1 cellular context compared by ENCODE assay signal in genomic region chr6:27893059-27893835, GRCh38.
A peak's percentile ranks its signal among the peaks of the same experiment; 100 is the strongest.
TF ChIP-seq lines count a peak whose summit lies in the region.

No MANE protein-coding gene starts in this region.

TF ChIP-seq in H1, 55 proteins besides CTCF, POLR2A, EP300 and RAD21:
- TF ChIP-seq RNF2 (IDR thresholded peaks at IDR 0.05; ENCODE audit: borderline replicate concordance, low read depth, low read length, missing control alignments, poor library complexity, severe bottlenecking) (no peak), KDM1A (IDR thresholded peaks at IDR 0.05; ENCODE audit: borderline replicate concordance, low read length) (no peak), MAFK (IDR thresholded peaks at IDR 0.05; ENCODE audit: low read depth, low read length) (no peak), SAP30 (IDR thresholded peaks at IDR 0.05; ENCODE audit: insufficient read depth, insufficient replicate concordance, low read length) (no peak), SRF (IDR thresholded peaks at IDR 0.05; ENCODE audit: low read depth, low read length) (no peak), HDAC6 (IDR thresholded peaks at IDR 0.05; ENCODE audit: low read depth, low read length) (no peak), RXRA (IDR thresholded peaks at IDR 0.05; ENCODE audit: insufficient read depth, low read depth, low read length) (no peak), USF2 (IDR thresholded peaks at IDR 0.05; ENCODE audit: low read length) (no peak), HDAC2 (IDR thresholded peaks at IDR 0.05; ENCODE audit: borderline replicate concordance in 1 of 2, low read depth in 2 of 2, low read length in 2 of 2) (no peak), TAF7 (optimal IDR thresholded peaks at IDR 0.05; ENCODE audit: borderline replicate concordance, low read depth, low read length) (peak; percentile 68), CTBP2 (IDR thresholded peaks at IDR 0.05; ENCODE audit: borderline replicate concordance, insufficient read depth, insufficient read length, low read length) (no peak), CBX8 (IDR thresholded peaks at IDR 0.05; ENCODE audit: borderline replicate concordance, low read depth, low read length) (no peak), RFX5 (IDR thresholded peaks at IDR 0.05; ENCODE audit: borderline replicate concordance, low read depth, low read length) (no peak), BCL11A (IDR thresholded peaks at IDR 0.05; ENCODE audit: low read depth in 2 of 2, low read length in 2 of 2) (no peak), SIN3A (conservative IDR thresholded peaks at IDR 0.05 in 1 of 2, IDR thresholded peaks at IDR 0.05 in 1 of 2; ENCODE audit: low read depth in 1 of 2, low read length in 2 of 2) (peak; percentile 37 to 57; a peak in 3 of 4 replicates), NRF1 (IDR thresholded peaks at IDR 0.05; ENCODE audit: low read depth, low read length) (no peak), PHF8 (conservative IDR thresholded peaks at IDR 0.05; ENCODE audit: low read depth, low read length) (peak; percentile 81; the same call in 1 of the 2 replicates), SP1 (IDR thresholded peaks at IDR 0.05; ENCODE audit: low read depth, low read length) (peak; percentile 98), POLR2AphosphoS5 (IDR thresholded peaks at IDR 0.05; ENCODE audit: low read depth, low read length) (peak; percentile 99), ATF3 (IDR thresholded peaks at IDR 0.05; ENCODE audit: insufficient read depth, low read depth, low read length) (no peak), POU5F1 (IDR thresholded peaks at IDR 0.05; ENCODE audit: low read depth, low read length) (no peak), E2F6 (IDR thresholded peaks at IDR 0.05) (no peak; the same call in 1 of the 2 replicates), GABPA (IDR thresholded peaks at IDR 0.05; ENCODE audit: borderline replicate concordance, insufficient read depth, low read length) (no peak), FOSL1 (IDR thresholded peaks at IDR 0.05; ENCODE audit: insufficient read depth, low read depth, low read length) (no peak), YY1 (IDR thresholded peaks at IDR 0.05; ENCODE audit: low read depth, low read length) (no peak), TAF1 (IDR thresholded peaks at IDR 0.05; ENCODE audit: low read depth, low read length) (peak; percentile 99), EGR1 (IDR thresholded peaks at IDR 0.05; ENCODE audit: borderline replicate concordance, low read depth, low read length) (peak; percentile 60; the same call in 1 of the 2 replicates), SIX5 (IDR thresholded peaks at IDR 0.05; ENCODE audit: low read depth, low read length) (no peak), SIRT6 (IDR thresholded peaks at IDR 0.05; ENCODE audit: low read length) (peak; percentile 66), TCF12 (IDR thresholded peaks at IDR 0.05; ENCODE audit: low read depth, low read length) (0 out of 2 replicates have a peak, but pooled peaks have one; percentile 4), ASH2L (IDR thresholded peaks at IDR 0.05; ENCODE audit: low read length) (peak; percentile 33), TBP (IDR thresholded peaks at IDR 0.05; ENCODE audit: low read depth, low read length) (peak; percentile 98), JUN (IDR thresholded peaks at IDR 0.05; ENCODE audit: low read depth, low read length) (no peak), JUND (IDR thresholded peaks at IDR 0.05; ENCODE audit: low read length) (no peak), CHD2 (IDR thresholded peaks at IDR 0.05; ENCODE audit: low read length) (peak; percentile 61), NANOG (IDR thresholded peaks at IDR 0.05; ENCODE audit: insufficient read depth, low read depth, low read length, poor library complexity, severe bottlenecking) (no peak), TEAD4 (IDR thresholded peaks at IDR 0.05; ENCODE audit: low read depth, low read length) (no peak; the same call in 1 of the 2 replicates), SUZ12 (IDR thresholded peaks at IDR 0.05; ENCODE audit: low read length) (no peak), ZNF274 (IDR thresholded peaks at IDR 0.05; ENCODE audit: borderline replicate concordance, extremely low read depth, low read length) (no peak), KDM5A (IDR thresholded peaks at IDR 0.05; ENCODE audit: low read length) (no peak), BACH1 (IDR thresholded peaks at IDR 0.05; ENCODE audit: low read length) (no peak), RBBP5 (IDR thresholded peaks at IDR 0.05; ENCODE audit: borderline replicate concordance, low read depth, low read length) (no peak), CBX5 (IDR thresholded peaks at IDR 0.05; ENCODE audit: low read depth, low read length) (no peak), SP2 (IDR thresholded peaks at IDR 0.05; ENCODE audit: low read length) (no peak), KDM4A (IDR thresholded peaks at IDR 0.05; ENCODE audit: low read depth, low read length, severe bottlenecking) (no peak), SP4 (IDR thresholded peaks at IDR 0.05; ENCODE audit: low read length) (peak; percentile 26; the same call in 1 of the 2 replicates), CEBPB (IDR thresholded peaks at IDR 0.05; ENCODE audit: low read depth, low read length) (no peak), CHD1 (IDR thresholded peaks at IDR 0.05; ENCODE audit: low read depth, low read length) (peak; percentile 81), BRCA1 (IDR thresholded peaks at IDR 0.05; ENCODE audit: low read depth, low read length) (no peak), GTF2F1 (IDR thresholded peaks at IDR 0.05; ENCODE audit: borderline replicate concordance, low read depth, low read length) (peak; percentile 94), CREB1 (IDR thresholded peaks at IDR 0.05) (peak; percentile 75)
- TF ChIP-seq, protein P1, sequence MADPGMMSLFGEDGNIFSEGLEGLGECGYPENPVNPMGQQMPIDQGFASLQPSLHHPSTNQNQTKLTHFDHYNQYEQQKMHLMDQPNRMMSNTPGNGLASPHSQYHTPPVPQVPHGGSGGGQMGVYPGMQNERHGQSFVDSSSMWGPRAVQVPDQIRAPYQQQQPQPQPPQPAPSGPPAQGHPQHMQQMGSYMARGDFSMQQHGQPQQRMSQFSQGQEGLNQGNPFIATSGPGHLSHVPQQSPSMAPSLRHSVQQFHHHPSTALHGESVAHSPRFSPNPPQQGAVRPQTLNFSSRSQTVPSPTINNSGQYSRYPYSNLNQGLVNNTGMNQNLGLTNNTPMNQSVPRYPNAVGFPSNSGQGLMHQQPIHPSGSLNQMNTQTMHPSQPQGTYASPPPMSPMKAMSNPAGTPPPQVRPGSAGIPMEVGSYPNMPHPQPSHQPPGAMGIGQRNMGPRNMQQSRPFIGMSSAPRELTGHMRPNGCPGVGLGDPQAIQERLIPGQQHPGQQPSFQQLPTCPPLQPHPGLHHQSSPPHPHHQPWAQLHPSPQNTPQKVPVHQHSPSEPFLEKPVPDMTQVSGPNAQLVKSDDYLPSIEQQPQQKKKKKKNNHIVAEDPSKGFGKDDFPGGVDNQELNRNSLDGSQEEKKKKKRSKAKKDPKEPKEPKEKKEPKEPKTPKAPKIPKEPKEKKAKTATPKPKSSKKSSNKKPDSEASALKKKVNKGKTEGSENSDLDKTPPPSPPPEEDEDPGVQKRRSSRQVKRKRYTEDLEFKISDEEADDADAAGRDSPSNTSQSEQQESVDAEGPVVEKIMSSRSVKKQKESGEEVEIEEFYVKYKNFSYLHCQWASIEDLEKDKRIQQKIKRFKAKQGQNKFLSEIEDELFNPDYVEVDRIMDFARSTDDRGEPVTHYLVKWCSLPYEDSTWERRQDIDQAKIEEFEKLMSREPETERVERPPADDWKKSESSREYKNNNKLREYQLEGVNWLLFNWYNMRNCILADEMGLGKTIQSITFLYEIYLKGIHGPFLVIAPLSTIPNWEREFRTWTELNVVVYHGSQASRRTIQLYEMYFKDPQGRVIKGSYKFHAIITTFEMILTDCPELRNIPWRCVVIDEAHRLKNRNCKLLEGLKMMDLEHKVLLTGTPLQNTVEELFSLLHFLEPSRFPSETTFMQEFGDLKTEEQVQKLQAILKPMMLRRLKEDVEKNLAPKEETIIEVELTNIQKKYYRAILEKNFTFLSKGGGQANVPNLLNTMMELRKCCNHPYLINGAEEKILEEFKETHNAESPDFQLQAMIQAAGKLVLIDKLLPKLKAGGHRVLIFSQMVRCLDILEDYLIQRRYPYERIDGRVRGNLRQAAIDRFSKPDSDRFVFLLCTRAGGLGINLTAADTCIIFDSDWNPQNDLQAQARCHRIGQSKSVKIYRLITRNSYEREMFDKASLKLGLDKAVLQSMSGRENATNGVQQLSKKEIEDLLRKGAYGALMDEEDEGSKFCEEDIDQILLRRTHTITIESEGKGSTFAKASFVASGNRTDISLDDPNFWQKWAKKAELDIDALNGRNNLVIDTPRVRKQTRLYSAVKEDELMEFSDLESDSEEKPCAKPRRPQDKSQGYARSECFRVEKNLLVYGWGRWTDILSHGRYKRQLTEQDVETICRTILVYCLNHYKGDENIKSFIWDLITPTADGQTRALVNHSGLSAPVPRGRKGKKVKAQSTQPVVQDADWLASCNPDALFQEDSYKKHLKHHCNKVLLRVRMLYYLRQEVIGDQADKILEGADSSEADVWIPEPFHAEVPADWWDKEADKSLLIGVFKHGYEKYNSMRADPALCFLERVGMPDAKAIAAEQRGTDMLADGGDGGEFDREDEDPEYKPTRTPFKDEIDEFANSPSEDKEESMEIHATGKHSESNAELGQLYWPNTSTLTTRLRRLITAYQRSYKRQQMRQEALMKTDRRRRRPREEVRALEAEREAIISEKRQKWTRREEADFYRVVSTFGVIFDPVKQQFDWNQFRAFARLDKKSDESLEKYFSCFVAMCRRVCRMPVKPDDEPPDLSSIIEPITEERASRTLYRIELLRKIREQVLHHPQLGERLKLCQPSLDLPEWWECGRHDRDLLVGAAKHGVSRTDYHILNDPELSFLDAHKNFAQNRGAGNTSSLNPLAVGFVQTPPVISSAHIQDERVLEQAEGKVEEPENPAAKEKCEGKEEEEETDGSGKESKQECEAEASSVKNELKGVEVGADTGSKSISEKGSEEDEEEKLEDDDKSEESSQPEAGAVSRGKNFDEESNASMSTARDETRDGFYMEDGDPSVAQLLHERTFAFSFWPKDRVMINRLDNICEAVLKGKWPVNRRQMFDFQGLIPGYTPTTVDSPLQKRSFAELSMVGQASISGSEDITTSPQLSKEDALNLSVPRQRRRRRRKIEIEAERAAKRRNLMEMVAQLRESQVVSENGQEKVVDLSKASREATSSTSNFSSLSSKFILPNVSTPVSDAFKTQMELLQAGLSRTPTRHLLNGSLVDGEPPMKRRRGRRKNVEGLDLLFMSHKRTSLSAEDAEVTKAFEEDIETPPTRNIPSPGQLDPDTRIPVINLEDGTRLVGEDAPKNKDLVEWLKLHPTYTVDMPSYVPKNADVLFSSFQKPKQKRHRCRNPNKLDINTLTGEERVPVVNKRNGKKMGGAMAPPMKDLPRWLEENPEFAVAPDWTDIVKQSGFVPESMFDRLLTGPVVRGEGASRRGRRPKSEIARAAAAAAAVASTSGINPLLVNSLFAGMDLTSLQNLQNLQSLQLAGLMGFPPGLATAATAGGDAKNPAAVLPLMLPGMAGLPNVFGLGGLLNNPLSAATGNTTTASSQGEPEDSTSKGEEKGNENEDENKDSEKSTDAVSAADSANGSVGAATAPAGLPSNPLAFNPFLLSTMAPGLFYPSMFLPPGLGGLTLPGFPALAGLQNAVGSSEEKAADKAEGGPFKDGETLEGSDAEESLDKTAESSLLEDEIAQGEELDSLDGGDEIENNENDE (IDR thresholded peaks at IDR 0.05; ENCODE audit: insufficient replicate concordance, low read length) = no peak
- TF ChIP-seq, protein P2, sequence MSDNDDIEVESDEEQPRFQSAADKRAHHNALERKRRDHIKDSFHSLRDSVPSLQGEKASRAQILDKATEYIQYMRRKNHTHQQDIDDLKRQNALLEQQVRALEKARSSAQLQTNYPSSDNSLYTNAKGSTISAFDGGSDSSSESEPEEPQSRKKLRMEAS (IDR thresholded peaks at IDR 0.05) = no peak
- TF ChIP-seq, protein P3, sequence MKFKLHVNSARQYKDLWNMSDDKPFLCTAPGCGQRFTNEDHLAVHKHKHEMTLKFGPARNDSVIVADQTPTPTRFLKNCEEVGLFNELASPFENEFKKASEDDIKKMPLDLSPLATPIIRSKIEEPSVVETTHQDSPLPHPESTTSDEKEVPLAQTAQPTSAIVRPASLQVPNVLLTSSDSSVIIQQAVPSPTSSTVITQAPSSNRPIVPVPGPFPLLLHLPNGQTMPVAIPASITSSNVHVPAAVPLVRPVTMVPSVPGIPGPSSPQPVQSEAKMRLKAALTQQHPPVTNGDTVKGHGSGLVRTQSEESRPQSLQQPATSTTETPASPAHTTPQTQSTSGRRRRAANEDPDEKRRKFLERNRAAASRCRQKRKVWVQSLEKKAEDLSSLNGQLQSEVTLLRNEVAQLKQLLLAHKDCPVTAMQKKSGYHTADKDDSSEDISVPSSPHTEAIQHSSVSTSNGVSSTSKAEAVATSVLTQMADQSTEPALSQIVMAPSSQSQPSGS (IDR thresholded peaks at IDR 0.05; ENCODE audit: low read length) = no peak
